Comparison of ENCODE assay signal across 9 cellular contexts in genomic region chr15:81256916-81257315, GRCh38.
DNase-seq lines count a peak whose midpoint lies in the region; ATAC-seq, FAIRE-seq and TF ChIP-seq lines count a peak whose summit lies in the region.
"Had no signal": no experiment of that assay in that cellular context is flagged by ENCODE, and none has a peak within 500 bp of the region (broad histone marks: within the 10 kb centered on the region; RNA-seq: fewer than 3 reads in every experiment).

No MANE protein-coding gene starts in this region.

- H3K4me3 ChIP-seq in AG04449 (ENCODE audit: low read depth, low read length) (no peak overlapping the region), ascending aorta (no peak overlapping the region), kidney (ENCODE audit: low read length in 2 of 2) (no peak overlapping the region)

- H3K9ac ChIP-seq in kidney (ENCODE audit: low read length in 2 of 2) = no peak overlapping the region

- H3K27ac ChIP-seq in ascending aorta (no peak overlapping the region), kidney (ENCODE audit: low read depth in 2 of 2, low read length in 2 of 2) (no peak overlapping the region)

- intact Hi-C loops in ascending aorta (cut with DNase I) (no loop called here), kidney (cut with DNase I) (no loop called here)

- no peaks in the 10 kb centered on the region for H3K9me3 ChIP-seq in ascending aorta
- no peaks in the 10 kb centered on the region for H3K9me3 ChIP-seq in kidney (ENCODE audit: control insufficient read depth in 1 of 2, low read length in 2 of 2)

- no peaks in the 10 kb centered on the region for H3K4me1 ChIP-seq in ascending aorta
- H3K4me1 ChIP-seq in kidney (ENCODE audit: control insufficient read depth in 1 of 2, insufficient read depth in 1 of 2, low read depth in 1 of 2, low read length in 2 of 2) = no peaks in the 10 kb centered on the region

- peak; percentile 29 for TF ChIP-seq CTCF in AG04449 (IDR thresholded peaks at IDR 0.05; ENCODE audit: insufficient read depth, low read length, missing control alignments)
- TF ChIP-seq CTCF in ascending aorta (IDR thresholded peaks at IDR 0.05) = peak in 2 of 3 experiments; percentile 14 to 28
- TF ChIP-seq CTCF in kidney (IDR thresholded peaks at IDR 0.05; ENCODE audit: borderline replicate concordance, extremely low read depth, insufficient read depth) = peak; percentile 23

- POLR2A ChIA-PET in AG04449 (lab: Yijun Ruan, JAX) = no interaction called here

- H3K36me3 ChIP-seq in ascending aorta (no peaks in the 10 kb centered on the region), kidney (ENCODE audit: control insufficient read depth in 1 of 2, insufficient read depth in 2 of 2, low read length in 2 of 2) (no peaks in the 10 kb centered on the region)

- ATAC-seq in HG03196 (IDR thresholded peaks at IDR 0.05; ENCODE audit: unreplicated experiment) = no peak

- no peak for FAIRE-seq in kidney (lab: Jason Lieb, UNC)

- H3K27me3 ChIP-seq in ascending aorta = no peaks in the 10 kb centered on the region

- DNase-seq in AG04449 (ENCODE audit: low read depth, low spot score) (no peak), HT1080 (ENCODE audit: low read depth) (peak; percentile 18), ascending aorta (ENCODE audit: low spot score in 2 of 2) (no peak), kidney (no peak), T1000 (lab: John Stamatoyannopoulos, UW) (no peak), SK-N-DZ (ENCODE audit: low spot score) (no peak)
- DNase-seq in stimulated activated CD4-positive, alpha-beta T cell treated with anti-CD3 and anti-CD28 coated beads, Interleukin-15, amount 100 ng/mL, for 24 hours = no peak
- DNase-seq: NCI-H1048 had no signal

- CTCF ChIA-PET in AG04449 (lab: Yijun Ruan, JAX) = interaction anchor here (0.8 to 24.6 kb wide), 8 partner anchors 8 to 278 kb away, joined by 3 to 1118 read pairs (median 24); no protein-coding TSS in a partner anchor
